Comparison of ENCODE assay signal across 8 cellular contexts in the genomic region with DNA sequence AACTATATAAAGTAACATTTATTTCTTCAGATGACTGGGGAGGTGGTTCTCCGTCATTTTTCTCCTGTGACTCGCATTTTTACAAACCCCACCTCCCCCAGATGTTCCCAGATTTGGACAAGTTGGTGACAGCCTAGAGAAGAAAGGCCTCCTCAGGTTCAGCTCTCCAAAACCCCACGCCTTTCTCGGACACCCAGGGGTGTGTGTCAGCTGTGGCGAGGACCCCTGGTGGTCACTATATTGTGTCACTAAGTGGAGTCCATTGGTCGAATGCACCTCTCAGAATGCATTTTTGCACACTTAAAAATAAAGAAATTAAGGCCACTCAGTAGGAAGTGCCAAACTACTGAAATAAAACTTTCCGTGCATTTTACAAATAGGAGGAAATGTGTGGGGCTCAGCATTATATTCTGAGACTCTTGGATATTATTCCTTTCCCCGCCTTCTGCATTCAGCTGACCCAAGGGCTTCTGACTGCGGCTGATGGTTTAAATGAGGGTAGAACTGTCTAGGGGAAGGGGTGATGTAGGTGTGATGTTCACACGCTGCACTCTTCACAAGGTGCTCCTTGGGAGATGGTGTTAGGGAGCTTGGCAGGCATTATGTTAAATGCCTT. TPM values are rescaled to one million over a fixed set of nuclear protein-coding genes. Genes with fewer than 3 reads are reported as not detected.
DNase-seq lines count a peak whose midpoint lies in the region; ATAC-seq and TF ChIP-seq lines count a peak whose summit lies in the region.

No MANE protein-coding gene starts in this region.

- DNase-seq in CD4-positive, CD25-positive, alpha-beta regulatory T cell = peak in 2 of 3 donors; percentile 18 to 34
- DNase-seq in SK-MEL-5 (ENCODE audit: low read depth, low spot score) (peak; percentile 49), cerebellar cortex (ENCODE audit: low spot score) (peak; percentile 16), mucosa of descending colon (peak in 2 of 3 donors; percentile 42 to 72), thyroid gland (peak; percentile 67 to 72), NCI-H2107 (lab: John Stamatoyannopoulos, UW) (no peak)

- no peak overlapping the region for H3K27ac Mint-ChIP-seq in CD4-positive, CD25-positive, alpha-beta regulatory T cell

- peak; percentile 44 to 58 for ATAC-seq in CD4-positive, CD25-positive, alpha-beta regulatory T cell (ENCODE audit: low read depth in 2 of 2)
- ATAC-seq in GM19463 (IDR thresholded peaks at IDR 0.05; ENCODE audit: unreplicated experiment) (peak; percentile 65), mucosa of descending colon (peak; percentile 38), GM19467 (IDR thresholded peaks at IDR 0.05; ENCODE audit: unreplicated experiment) (no peak)

- peaks cover 17% of the 10 kb centered on the region for H3K36me3 ChIP-seq in CD4-positive, CD25-positive, alpha-beta regulatory T cell (ENCODE audit: control insufficient read depth, insufficient read depth, low read length)
- no peaks in the 10 kb centered on the region for H3K36me3 ChIP-seq in mucosa of descending colon (ENCODE audit: low read depth)
- peaks cover 30 to 33% of the 10 kb centered on the region in 2 donors for H3K36me3 ChIP-seq in thyroid gland

- H3K36me3 Mint-ChIP-seq in CD4-positive, CD25-positive, alpha-beta regulatory T cell = peaks cover 12% of the 10 kb centered on the region

- peaks cover 0 to 3% (median 0%) of the 10 kb centered on the region in 7 donors for H3K9me3 Mint-ChIP-seq in CD4-positive, CD25-positive, alpha-beta regulatory T cell

- no peaks in the 10 kb centered on the region for H3K4me1 ChIP-seq in CD4-positive, CD25-positive, alpha-beta regulatory T cell (ENCODE audit: control insufficient read depth, insufficient read depth, low read length, poor library complexity, severe bottlenecking)
- no peaks in the 10 kb centered on the region for H3K4me1 ChIP-seq in mucosa of descending colon (ENCODE audit: low read depth)
- no peaks in the 10 kb centered on the region for H3K4me1 ChIP-seq in thyroid gland

- H3K9me3 ChIP-seq in CD4-positive, CD25-positive, alpha-beta regulatory T cell (ENCODE audit: control insufficient read depth in 2 of 2, low read length in 2 of 2) = no peaks in the 10 kb centered on the region
- H3K9me3 ChIP-seq in mucosa of descending colon (no peaks in the 10 kb centered on the region), thyroid gland (no peaks in the 10 kb centered on the region)

- no peak overlapping the region for H3K27ac ChIP-seq in CD4-positive, CD25-positive, alpha-beta regulatory T cell (ENCODE audit: insufficient read depth, low read length, poor library complexity, severe bottlenecking)
- H3K27ac ChIP-seq in thyroid gland = no peak overlapping the region

- TF ChIP-seq CTCF in mucosa of descending colon (IDR thresholded peaks at IDR 0.05) = peak; percentile 14
- TF ChIP-seq CTCF in thyroid gland (IDR thresholded peaks at IDR 0.05) = peak; percentile 14 to 58 (median 51)

- in situ Hi-C loops in SK-MEL-5 (cut with HindIII; ENCODE audit: low pct_unique_long_range_greater_than_20kb, low sequenced_read_pairs) = no loop called here

- no peak overlapping the region for H3K4me3 Mint-ChIP-seq in CD4-positive, CD25-positive, alpha-beta regulatory T cell

- intact Hi-C loops in mucosa of descending colon (cut with DNase I, micrococcal nuclease) = no loop called here
- intact Hi-C loops in thyroid gland (cut with DNase I) = no loop called here

- no peaks in the 10 kb centered on the region for H3K27me3 ChIP-seq in CD4-positive, CD25-positive, alpha-beta regulatory T cell (ENCODE audit: control insufficient read depth, insufficient read depth, low read length)
- no peaks in the 10 kb centered on the region for H3K27me3 ChIP-seq in thyroid gland

- no peak for TF ChIP-seq POLR2A in thyroid gland (IDR thresholded peaks at IDR 0.05)

- H3K4me3 ChIP-seq in CD4-positive, CD25-positive, alpha-beta regulatory T cell (ENCODE audit: low read depth, low read length) = no peak overlapping the region
- no peak overlapping the region for H3K4me3 ChIP-seq in mucosa of descending colon
- H3K4me3 ChIP-seq in thyroid gland (replicated peaks in 1 of 3) = no peak overlapping the region

- H3K4me1 Mint-ChIP-seq in CD4-positive, CD25-positive, alpha-beta regulatory T cell = no peaks in the 10 kb centered on the region

- WGBS in thyroid gland, 2 donors = 68 to 76% methylated on average over 10 of the region's 10 CpGs

- no peaks in the 10 kb centered on the region for H3K27me3 Mint-ChIP-seq in CD4-positive, CD25-positive, alpha-beta regulatory T cell

RNA-seq across cellular contexts. Expression of gene ACO1, which starts 47.6 kb away (rescaled TPM):
- 3.6 TPM for total RNA-seq in CD4-positive, CD25-positive, alpha-beta regulatory T cell
- polyA plus RNA-seq in CD4-positive, CD25-positive, alpha-beta regulatory T cell = 1 to 10 TPM; 5.3 to 7.4 (median 6.2) TPM
- total RNA-seq in SK-MEL-5 (2014; rRNA removed; shearing (Covaris generic)) = 43.8 and 47.2 TPM in 2 replicates
- polyA plus RNA-seq in SK-MEL-5 (2015; cell fraction: cytosol; rRNA removed) = 28.8 and 38.3 TPM in 2 replicates
- polyA plus RNA-seq in SK-MEL-5 (2015; cell fraction: nucleus; rRNA removed) = 8.0 and 9.7 TPM in 2 replicates
- 10 to 100 TPM; 30.9 to 50.4 (median 32.6) TPM for total RNA-seq in mucosa of descending colon
- total RNA-seq in thyroid gland = 10 to 100 TPM; 44.6 to 57.6 (median 45.3) TPM
